Comparison of ENCODE assay signal across 8 cellular contexts in genomic region chrX:2828404-2829065, GRCh38. TPM values are rescaled to one million over a fixed set of nuclear protein-coding genes. Genes with fewer than 3 reads are reported as not detected.
DNase-seq lines count a peak whose midpoint lies in the region; ATAC-seq and TF ChIP-seq lines count a peak whose summit lies in the region.

Gene GYG2, plus strand, starts transcription at chrX:2828930. Its CDS starts 1,259 bp downstream, at chrX:2830189.

- POLR2A ChIA-PET in T-cell (lab: Charles Lee), result no interaction called here

- H3K9me3 ChIP-seq in colonic mucosa (no peaks in the 10 kb centered on the region), liver (ENCODE audit: control insufficient read depth in 4 of 4, low read length in 3 of 4) (no peaks in the 10 kb centered on the region)

- TF ChIP-seq CTCF in colonic mucosa (IDR thresholded peaks at IDR 0.05), result no peak
- no peak for TF ChIP-seq CTCF in liver (IDR thresholded peaks at IDR 0.05; ENCODE audit: low read depth, low read length, missing input control)

- no peak within 1 kb of the TSS for H3K27ac Mint-ChIP-seq in T-cell

- H3K4me1 ChIP-seq in colonic mucosa, result no peaks in the 10 kb centered on the region
- H3K4me1 ChIP-seq in liver (ENCODE audit: control insufficient read depth in 4 of 4, insufficient read depth in 4 of 4, low read length in 3 of 4), result peaks cover 0 to 30% (median 5%) of the 10 kb centered on the region in 4 donors
- H3K4me1 ChIP-seq in urinary bladder (ENCODE audit: insufficient read depth), result no peaks in the 10 kb centered on the region

- H3K9me3 Mint-ChIP-seq in T-cell, result no peaks in the 10 kb centered on the region

- H3K27me3 Mint-ChIP-seq in T-cell, result peaks cover 19 to 25% of the 10 kb centered on the region in 2 donors

- TF ChIP-seq RAD21 in liver (IDR thresholded peaks at IDR 0.05), result no peak

- H3K27ac ChIP-seq in colonic mucosa, result no peak within 1 kb of the TSS
- peak within 1 kb of the TSS in 1 of 2 donors; percentile 18 for H3K27ac ChIP-seq in liver (ENCODE audit: low read depth in 1 of 2, low read length in 2 of 2)
- no peak within 1 kb of the TSS for H3K27ac ChIP-seq in urinary bladder (ENCODE audit: low read depth)

- peak; percentile 79 for DNase-seq in NCI-H748 (lab: John Stamatoyannopoulos, UW; ENCODE audit: unreplicated experiment)
- no peak for DNase-seq in NCI-H748 treated with DMSO at 0.1 percent for 48 hours (lab: John Stamatoyannopoulos, UW)
- DNase-seq in colonic mucosa, result peak; percentile 65
- no peak for DNase-seq in T-cell

- H3K4me3 Mint-ChIP-seq in T-cell, result peak within 1 kb of the TSS in 1 of 3 donors; percentile 8

- ATAC-seq in GM21515 (IDR thresholded peaks at IDR 0.05; ENCODE audit: unreplicated experiment), result no peak
- no peak for ATAC-seq in T-cell (replicated peaks in 1 of 4)
- ATAC-seq in HG03196 (IDR thresholded peaks at IDR 0.05; ENCODE audit: unreplicated experiment), result no peak

- peak within 1 kb of the TSS; percentile 32 for H3K4me3 ChIP-seq in colonic mucosa
- H3K4me3 ChIP-seq in liver (ENCODE audit: low read depth in 1 of 3, low read length in 3 of 3), result peak within 1 kb of the TSS in 2 of 3 donors; percentile 60 to 69
- H3K4me3 ChIP-seq in urinary bladder (ENCODE audit: low read depth, low read length), result peak within 1 kb of the TSS; percentile 49

- 11% methylated on average over 58 of the region's 63 CpGs for WGBS in liver
- 7% methylated on average over 50 of the region's 63 CpGs for WGBS in urinary bladder

- peak within 1 kb of the TSS in 1 of 2 donors; percentile 35 for H3K9ac ChIP-seq in colonic mucosa (ENCODE audit: low read depth in 2 of 2, low read length in 2 of 2)
- H3K9ac ChIP-seq in liver (ENCODE audit: low read depth in 1 of 2, low read length in 2 of 2), result no peak within 1 kb of the TSS

- no peaks in the 10 kb centered on the region for H3K4me1 Mint-ChIP-seq in T-cell

- H3K27me3 ChIP-seq in colonic mucosa (no peaks in the 10 kb centered on the region), liver (ENCODE audit: control insufficient read depth in 4 of 4, insufficient read depth in 4 of 4, low read length in 3 of 4) (no peaks in the 10 kb centered on the region)

- intact Hi-C loops in colonic mucosa (cut with DNase I), result no loop called here

- CTCF ChIA-PET in T-cell (lab: Charles Lee), result interaction anchor here in 1 of 2 donors (0.6 kb wide), 1 partner anchor 915 kb away, joined by 7 read pairs; no protein-coding TSS in a partner anchor

- no peaks in the 10 kb centered on the region for H3K36me3 Mint-ChIP-seq in T-cell

- H3K36me3 ChIP-seq in colonic mucosa, result no peaks in the 10 kb centered on the region
- no peaks in the 10 kb centered on the region for H3K36me3 ChIP-seq in liver (ENCODE audit: control insufficient read depth in 4 of 4, insufficient read depth in 3 of 4, low read depth in 1 of 4, low read length in 3 of 4)
- no peaks in the 10 kb centered on the region for H3K36me3 ChIP-seq in urinary bladder (ENCODE audit: insufficient read depth)

TF ChIP-seq in liver, 16 proteins besides CTCF, POLR2A, EP300 and RAD21:
- TF ChIP-seq HNF4A (conservative IDR thresholded peaks at IDR 0.05) (peak; percentile 43 to 72), ZBTB33 (IDR thresholded peaks at IDR 0.05) (no peak), RXRA (IDR thresholded peaks at IDR 0.05) (peak in 1 of 2 donors; percentile 14), SP1 (IDR thresholded peaks at IDR 0.05) (peak; percentile 55)
TF ChIP-seq in liver: peak in this region for 3.

RNA-seq across cellular contexts. Expression of gene GYG2, which starts in this region (rescaled TPM):
- total RNA-seq in colonic mucosa (10 to 100 TPM; 12.8 to 22.0 TPM), liver (10 to 100 TPM; 11.9 to 32.6 TPM), urinary bladder (5.8 TPM), T-cell (under 1 TPM in 1 of 5 donors, not detected in 4; 0.23 TPM)
- polyA plus RNA-seq in liver (10 to 100 TPM; 11.3 to 16.7 TPM), urinary bladder (10.3 TPM)

Comparison
In these comparisons a context has a peak if more than half of its experiments do, and no peak if none do; other contexts are left out.
1. DNase-seq: peak in NCI-H748 (single experiment) and colonic mucosa (single experiment); none in NCI-H748 treated with DMSO at 0.1 percent for 48 hours (single experiment) and T-cell (0 of 34).
2. Peak in every context shown above with its lines, with median percentiles within 50 percentile points of each other: H3K4me3 ChIP-seq.